In the genomic region with DNA sequence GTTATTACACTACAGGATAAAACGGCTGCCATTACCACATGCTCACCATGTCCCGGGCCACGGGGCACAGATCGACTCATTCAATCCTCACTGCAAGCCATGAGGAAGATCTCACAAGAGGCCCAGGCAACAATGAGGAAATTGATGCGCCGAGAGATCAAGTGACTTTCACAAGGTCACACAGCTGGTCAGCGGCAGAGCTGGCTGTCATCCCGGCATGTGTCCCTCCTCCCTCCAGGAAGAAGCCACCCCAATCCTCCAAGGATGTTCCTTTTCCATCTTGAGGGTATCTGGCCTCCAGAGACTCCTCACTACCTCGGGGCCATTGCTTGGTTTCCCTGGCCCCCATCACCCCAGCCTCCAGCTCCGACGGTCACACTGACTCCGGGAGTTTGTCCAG, we compare ENCODE assay signal across 16 cellular contexts.
DNase-seq lines count a peak whose midpoint lies in the region; ATAC-seq and TF ChIP-seq lines count a peak whose summit lies in the region.
"Had no signal": no experiment of that assay in that cellular context is flagged by ENCODE, and none has a peak within 500 bp of the region (broad histone marks: within the 10 kb centered on the region; RNA-seq: fewer than 3 reads in every experiment).

No MANE protein-coding gene starts in this region.

- peak overlapping the region; percentile 40 for H2AK5ac ChIP-seq in neuronal stem cell (ENCODE audit: low read depth, low read length)

- H3K27ac ChIP-seq in BLaER1 (no peak overlapping the region), GM23338 (ENCODE audit: low read depth) (no peak overlapping the region), mammary epithelial cell (ENCODE audit: insufficient read depth, low read depth, low read length) (no peak overlapping the region), neuronal stem cell (replicated peaks; ENCODE audit: low read length) (no peak overlapping the region)
- H3K27ac ChIP-seq: HL-60, SK-N-MC had no signal

- H4K8ac ChIP-seq in neuronal stem cell (ENCODE audit: low read depth, low read length): no peak overlapping the region

- peaks cover 26% of the 10 kb centered on the region for H3K4me1 ChIP-seq in BLaER1
- H3K4me1 ChIP-seq in GM23338 (ENCODE audit: insufficient read depth): no peaks in the 10 kb centered on the region
- peaks cover 4% of the 10 kb centered on the region for H3K4me1 ChIP-seq in mammary epithelial cell (ENCODE audit: insufficient read depth, low read length)
- H3K4me1 ChIP-seq in neuronal stem cell (ENCODE audit: control insufficient read depth in 2 of 2, insufficient read depth in 1 of 2, low read depth in 1 of 2, low read length in 2 of 2): no peaks in the 10 kb centered on the region

- H4K20me1 ChIP-seq in BLaER1 (no peaks in the 10 kb centered on the region), GM23338 (replicated peaks; ENCODE audit: insufficient read depth) (no peaks in the 10 kb centered on the region), mammary epithelial cell (ENCODE audit: insufficient read depth, low read length) (no peaks in the 10 kb centered on the region)

- H3K4ac ChIP-seq in neuronal stem cell (ENCODE audit: low read length): no peak overlapping the region

- H3K9me3 Mint-ChIP-seq in GM23338: peaks cover 27% of the 10 kb centered on the region

- in situ Hi-C loops in mammary epithelial cell (cut with MboI; ENCODE audit: low sequenced_read_pairs in 2 of 2): no loop called here

- 43% methylated on average over 11 of the region's 12 CpGs for WGBS in mammary epithelial cell (ENCODE audit: low coverage, missing lambda C conversion rate)
- no CpG with 5 or more reads among the region's 12 CpGs for WGBS in neuronal stem cell (ENCODE audit: extremely low coverage in 2 of 2, insufficient read length in 2 of 2, insufficient replicate concordance in 1 of 2), 2 donors

- H3K18ac ChIP-seq in neuronal stem cell (ENCODE audit: low read length): peak overlapping the region; percentile 65

- H3K36me3 ChIP-seq in BLaER1 (no peaks in the 10 kb centered on the region), GM23338 (ENCODE audit: insufficient read depth) (peaks cover 9% of the 10 kb centered on the region; the same call in 1 of the 2 replicates), mammary epithelial cell (ENCODE audit: insufficient read depth, low read length) (no peaks in the 10 kb centered on the region), neuronal stem cell (replicated peaks in 1 of 2; ENCODE audit: control insufficient read depth in 2 of 2, insufficient read depth in 2 of 2, low read length in 2 of 2) (no peaks in the 10 kb centered on the region)

- H3K27me3 ChIP-seq in BLaER1: 0 out of 2 replicates have a peak, but pooled peaks cover 2% of the 10 kb centered on the region
- H3K27me3 ChIP-seq in GM23338 (ENCODE audit: insufficient read depth): peaks cover 7% of the 10 kb centered on the region; the same call in 1 of the 2 replicates
- H3K27me3 ChIP-seq in mammary epithelial cell (ENCODE audit: insufficient read depth, low read length): no peaks in the 10 kb centered on the region
- peaks cover 0 to 26% (median 22%) of the 10 kb centered on the region in 3 experiments for H3K27me3 ChIP-seq in neuronal stem cell (ENCODE audit: control insufficient read depth in 3 of 3, insufficient read depth in 3 of 3, low read depth in 1 of 3, low read length in 3 of 3)

- no peak overlapping the region for H4K91ac ChIP-seq in neuronal stem cell (ENCODE audit: low read depth, low read length, poor library complexity)

- peaks cover 7% of the 10 kb centered on the region; the same call in 2 of the 3 replicates for H3K4me1 Mint-ChIP-seq in GM23338

- no peaks in the 10 kb centered on the region for H3K79me1 ChIP-seq in neuronal stem cell (ENCODE audit: low read depth, low read length)

- no peak overlapping the region for H3K4me3 ChIP-seq in BLaER1
- no peak overlapping the region for H3K4me3 ChIP-seq in GM23338
- no peak overlapping the region for H3K4me3 ChIP-seq in mammary epithelial cell (replicated peaks in 1 of 3; ENCODE audit: insufficient read depth in 1 of 3, low read depth in 2 of 3, low read length in 3 of 3)
- H3K4me3 ChIP-seq in neuronal stem cell (ENCODE audit: low read length in 2 of 2): no peak overlapping the region
- H3K4me3 ChIP-seq: K562, SK-N-MC had no signal

- no peak overlapping the region for H2BK120ac ChIP-seq in neuronal stem cell (ENCODE audit: low read depth, low read length)

- CTCF ChIA-PET in mammary epithelial cell (lab: Charles Lee; ENCODE audit: low non-redundant PET): no interaction called here

- no peaks in the 10 kb centered on the region for H3F3A ChIP-seq in GM23338 (replicated peaks; ENCODE audit: low read depth)

- peak overlapping the region; percentile 61 for H3K14ac ChIP-seq in neuronal stem cell (ENCODE audit: low read length)

- intact Hi-C loops in mammary epithelial cell (cut with micrococcal nuclease): no loop called here

- H3K4me2 ChIP-seq in BLaER1: peak overlapping the region; percentile 53
- no peak overlapping the region for H3K4me2 ChIP-seq in GM23338
- H3K4me2 ChIP-seq in mammary epithelial cell (ENCODE audit: insufficient read depth, low read depth, low read length): no peak overlapping the region
- no peak overlapping the region for H3K4me2 ChIP-seq in neuronal stem cell (ENCODE audit: insufficient read depth, low read length, poor library complexity, severe bottlenecking)

- H3K9ac ChIP-seq in BLaER1 (no peak overlapping the region), mammary epithelial cell (ENCODE audit: insufficient read depth, low read length) (no peak overlapping the region), neuronal stem cell (ENCODE audit: low read depth, low read length, poor library complexity) (no peak overlapping the region)

- peaks cover 6% of the 10 kb centered on the region; the same call in 1 of the 2 replicates for H3K9me2 ChIP-seq in GM23338 (ENCODE audit: insufficient read depth)

- no peak overlapping the region for H2BK12ac ChIP-seq in neuronal stem cell (ENCODE audit: low read length)

- H2AFZ ChIP-seq in GM23338 (peak overlapping the region; percentile 28; the same call in 1 of the 2 replicates), mammary epithelial cell (ENCODE audit: low read depth, low read length) (peak overlapping the region; percentile 1), neuronal stem cell (ENCODE audit: low read length) (no peak overlapping the region)

- peak overlapping the region; percentile 72 for H2BK5ac ChIP-seq in neuronal stem cell (ENCODE audit: low read length)

- H2BK15ac ChIP-seq in neuronal stem cell (ENCODE audit: low read length): no peak overlapping the region

- BruUV-seq in mammary epithelial cell (replicated peaks; lab: Mats Ljungman, UMichigan): no TSS peak

- DNase-seq in GM23338 (ENCODE audit: low spot score) (no peak), mammary epithelial cell (no peak), neuronal stem cell (ENCODE audit: low spot score) (no peak), NCI-H82 treated with DMSO at 0.1 percent for 48 hours (lab: John Stamatoyannopoulos, UW; ENCODE audit: unreplicated experiment) (no peak), anterior cingulate cortex (lab: John Stamatoyannopoulos, UW) (no peak)
- no peak for DNase-seq in stimulated activated CD4-positive, alpha-beta T cell treated with anti-CD3 and anti-CD28 coated beads, Interleukin-12 subunit alpha, Interleukin-12 subunit beta, amount 100 ng/mL, for 4 hours
- DNase-seq: DND-41, HCEC 1CT, NCI-H1092, NCI-H146, NCI-H2081, NCI-H748 treated with DMSO at 0.1 percent for 48 hours had no signal

- H3K27ac Mint-ChIP-seq in GM23338: no peak overlapping the region

- ATAC-seq in GM23338: no peak

- peaks cover 23% of the 10 kb centered on the region for H3K27me3 Mint-ChIP-seq in GM23338 (ENCODE audit: insufficient read depth, low read depth, poor library complexity)

- H3K79me2 ChIP-seq in GM23338 (replicated peaks; ENCODE audit: insufficient read depth): no peaks in the 10 kb centered on the region
- no peaks in the 10 kb centered on the region for H3K79me2 ChIP-seq in mammary epithelial cell (ENCODE audit: insufficient read depth, low read length)

- TF ChIP-seq CTCF in GM23338 (conservative IDR thresholded peaks at IDR 0.05; ENCODE audit: low read depth in 2 of 2) (no peak), mammary epithelial cell (conservative IDR thresholded peaks at IDR 0.05 in 1 of 2, IDR thresholded peaks at IDR 0.05 in 1 of 2; ENCODE audit: extremely low read depth in 1 of 2, insufficient read depth in 1 of 2, low read depth in 1 of 2, low read length in 2 of 2) (no peak)

- H3K4me3 Mint-ChIP-seq in GM23338: no peak overlapping the region

- peak overlapping the region; percentile 8 for H3K23ac ChIP-seq in neuronal stem cell (ENCODE audit: low read depth, low read length, poor library complexity)

- H3K9me3 ChIP-seq in BLaER1: peaks cover 19% of the 10 kb centered on the region
- H3K9me3 ChIP-seq in mammary epithelial cell (replicated peaks; ENCODE audit: insufficient read depth, low read length): peaks cover 4% of the 10 kb centered on the region
- H3K9me3 ChIP-seq in neuronal stem cell (replicated peaks in 1 of 2; ENCODE audit: control insufficient read depth in 2 of 2, insufficient read depth in 1 of 2, low read depth in 1 of 2, low read length in 2 of 2): peaks cover 3 to 9% of the 10 kb centered on the region in 2 donors

- H3K36me3 Mint-ChIP-seq in GM23338 (ENCODE audit: low read depth): peaks cover 10% of the 10 kb centered on the region

- dilution Hi-C loops in mammary epithelial cell (cut with HindIII; ENCODE audit: low sequenced_read_pairs): no loop called here

TF ChIP-seq in GM23338, 12 proteins besides CTCF, POLR2A, EP300 and RAD21 (continues in another document):
- no peak for TF ChIP-seq NANOG (IDR thresholded peaks at IDR 0.05; ENCODE audit: borderline replicate concordance)
